12 cellular contexts compared by ENCODE assay signal in genomic region chr13:110305001-110305400, GRCh38. TPM values are rescaled to one million over a fixed set of nuclear protein-coding genes. Genes with fewer than 3 reads are reported as not detected.
A peak's percentile ranks its signal among the peaks of the same experiment; 100 is the strongest.
DNase-seq lines count a peak whose midpoint lies in the region; ATAC-seq and TF ChIP-seq lines count a peak whose summit lies in the region.
"Had no signal": no experiment of that assay in that cellular context is flagged by ENCODE, and none has a peak within 500 bp of the region (broad histone marks: within the 10 kb centered on the region; RNA-seq: fewer than 3 reads in every experiment).

No MANE protein-coding gene starts in this region.

- H3K27me3 Mint-ChIP-seq in neural progenitor cell (ENCODE audit: insufficient read depth, low read depth) = peaks cover 9% of the 10 kb centered on the region

- H2AFZ ChIP-seq in fibroblast of lung (ENCODE audit: low read length) = no peak overlapping the region
- H2AFZ ChIP-seq in neural progenitor cell (replicated peaks) = no peak overlapping the region

- WGBS in heart left ventricle, 4 donors = 30 to 46% (median 44%) methylated on average over 4 of the region's 4 CpGs

- no peaks in the 10 kb centered on the region for H3K9me3 ChIP-seq in heart left ventricle
- H3K9me3 ChIP-seq in fibroblast of lung (ENCODE audit: control insufficient read depth, insufficient read depth, low read depth, low read length) = no peaks in the 10 kb centered on the region
- H3K9me3 ChIP-seq in neural progenitor cell (ENCODE audit: low read depth) = no peaks in the 10 kb centered on the region
- H3K9me3 ChIP-seq in upper lobe of right lung = no peaks in the 10 kb centered on the region
- H3K9me3 ChIP-seq: pancreas had no signal

- H4K20me1 ChIP-seq in fibroblast of lung (ENCODE audit: control insufficient read depth, extremely low read depth, insufficient read depth, low read length) (no peaks in the 10 kb centered on the region), neural progenitor cell (ENCODE audit: low read depth) (peaks cover 27% of the 10 kb centered on the region)

- H3K36me3 ChIP-seq in heart left ventricle = peaks cover 0 to 10% (median 0%) of the 10 kb centered on the region in 9 donors
- no peaks in the 10 kb centered on the region for H3K36me3 ChIP-seq in fibroblast of lung (ENCODE audit: control insufficient read depth, insufficient read depth, low read length)
- H3K36me3 ChIP-seq in neural progenitor cell = no peaks in the 10 kb centered on the region
- H3K36me3 ChIP-seq in upper lobe of right lung = no peaks in the 10 kb centered on the region
- H3K36me3 ChIP-seq: pancreas had no signal

- DNase-seq in heart left ventricle = peak in 1 of 5 donors; percentile 5
- DNase-seq in left ventricle myocardium superior = no peak
- no peak for DNase-seq in fibroblast of lung (ENCODE audit: low read depth in 2 of 2)
- DNase-seq in neural progenitor cell (ENCODE audit: low spot score) = no peak
- DNase-seq in upper lobe of right lung = no peak
- no peak for DNase-seq in stimulated activated CD4-positive, alpha-beta T cell treated with anti-CD3 and anti-CD28 coated beads, Interleukin-12 subunit alpha, Interleukin-12 subunit beta, amount 100 ng/mL, for 4 hours
- DNase-seq: activated CD4-positive, alpha-beta T cell treated with anti-CD3 and anti-CD28 coated beads, Interleukin-2, amount 10 ng/mL, durations not matched to agents 24 days and 14 days; effector memory CD4-positive, alpha-beta T cell; pancreas had no signal

- TF ChIP-seq CTCF in heart left ventricle (IDR thresholded peaks at IDR 0.05) (no peak), fibroblast of lung (conservative IDR thresholded peaks at IDR 0.05 in 1 of 2, IDR thresholded peaks at IDR 0.05 in 1 of 2; ENCODE audit: low read depth in 1 of 2, low read length in 2 of 2) (no peak), neural progenitor cell (IDR thresholded peaks at IDR 0.05) (no peak), upper lobe of right lung (IDR thresholded peaks at IDR 0.05) (no peak)

- H3K27ac ChIP-seq in heart left ventricle (peak overlapping the region; percentile 0 to 99 (median 96)), fibroblast of lung (ENCODE audit: insufficient read depth, low read length) (peak overlapping the region; percentile 73), neural progenitor cell (no peak overlapping the region), upper lobe of right lung (no peak overlapping the region)

- peaks cover 0 to 31% (median 0%) of the 10 kb centered on the region in 9 donors for H3K27me3 ChIP-seq in heart left ventricle
- H3K27me3 ChIP-seq in fibroblast of lung (ENCODE audit: control insufficient read depth, insufficient read depth, low read length) = no peaks in the 10 kb centered on the region
- no peaks in the 10 kb centered on the region for H3K27me3 ChIP-seq in neural progenitor cell
- peaks cover 14% of the 10 kb centered on the region for H3K27me3 ChIP-seq in upper lobe of right lung

- H3K4me1 Mint-ChIP-seq in neural progenitor cell = peaks cover 58% of the 10 kb centered on the region

- peaks cover 16% of the 10 kb centered on the region for H3F3A ChIP-seq in neural progenitor cell (ENCODE audit: low read depth)

- H3K79me2 ChIP-seq in fibroblast of lung (ENCODE audit: control insufficient read depth, insufficient read depth, low read length) (peaks cover 82% of the 10 kb centered on the region), neural progenitor cell (ENCODE audit: low read depth) (peaks cover 79% of the 10 kb centered on the region)

- H3K9ac ChIP-seq in fibroblast of lung (ENCODE audit: insufficient read depth, low read length) (peak overlapping the region; percentile 95), neural progenitor cell (no peak overlapping the region)

- TF ChIP-seq POLR2A in heart left ventricle (IDR thresholded peaks at IDR 0.05) = no peak

- peaks cover 13% of the 10 kb centered on the region for H3K36me3 Mint-ChIP-seq in neural progenitor cell
- H3K36me3 Mint-ChIP-seq: activated naive CD4-positive, alpha-beta T cell treated with anti-CD3 and anti-CD28 coated beads, Interleukin-2, amount 50 U/mL, for 24 hours had no signal

- H3K4me1 ChIP-seq in heart left ventricle (peaks cover 7 to 75% (median 61%) of the 10 kb centered on the region in 12 donors), fibroblast of lung (ENCODE audit: control insufficient read depth, extremely low read depth, insufficient read depth, low read length) (peaks cover 24% of the 10 kb centered on the region), neural progenitor cell (peaks cover 35% of the 10 kb centered on the region), upper lobe of right lung (peaks cover 29% of the 10 kb centered on the region)
- H3K4me1 ChIP-seq: pancreas had no signal

- no peak overlapping the region for H3K27ac Mint-ChIP-seq in neural progenitor cell
- H3K27ac Mint-ChIP-seq: activated CD4-positive, alpha-beta T cell treated with anti-CD3 and anti-CD28 coated beads, Interleukin-2, amount 10 ng/mL, durations not matched to agents 24 days and 14 days; activated naive CD4-positive, alpha-beta T cell treated with anti-CD3 and anti-CD28 coated beads, Interleukin-2, amount 50 U/mL, for 24 hours had no signal

- intact Hi-C loops in heart left ventricle (cut with DNase I) (loop anchor here (5.0 to 10.0 kb wide), 11 partner anchors 33 to 112 kb away; no protein-coding TSS in a partner anchor), left ventricle myocardium superior (cut with micrococcal nuclease) (loop anchor here (10.0 kb wide), 2 partner anchors 70 to 110 kb away; no protein-coding TSS in a partner anchor), upper lobe of right lung (cut with DNase I) (loop anchor here (10.0 kb wide), 1 partner anchor 80 kb away; no protein-coding TSS in a partner anchor)

- peak overlapping the region; percentile 54 for H3K4me3 Mint-ChIP-seq in neural progenitor cell
- H3K4me3 Mint-ChIP-seq: activated CD4-positive, alpha-beta T cell treated with anti-CD3 and anti-CD28 coated beads, Interleukin-2, amount 10 ng/mL, durations not matched to agents 24 days and 14 days; activated naive CD4-positive, alpha-beta T cell treated with anti-CD3 and anti-CD28 coated beads, Interleukin-2, amount 50 U/mL, for 24 hours had no signal

- ATAC-seq in heart left ventricle = no peak
- no peak for ATAC-seq in left ventricle myocardium superior
- no peak for ATAC-seq in upper lobe of right lung
- ATAC-seq in HG02981 (IDR thresholded peaks at IDR 0.05; ENCODE audit: unreplicated experiment) = no peak
- ATAC-seq in HG03108 (IDR thresholded peaks at IDR 0.05; ENCODE audit: unreplicated experiment) = no peak
- ATAC-seq: pancreas had no signal

- H3K4me3 ChIP-seq in heart left ventricle (peak overlapping the region; percentile 67 to 99 (median 87)), fibroblast of lung (replicated peaks in 1 of 4; ENCODE audit: control extremely low read depth in 1 of 4, insufficient read depth in 1 of 4, low read depth in 3 of 4, low read length in 4 of 4) (peak overlapping the region; percentile 50 to 66 (median 54)), neural progenitor cell (peak overlapping the region; percentile 94), upper lobe of right lung (peak overlapping the region; percentile 71)

- peaks cover 2% of the 10 kb centered on the region for H3K9me3 Mint-ChIP-seq in neural progenitor cell
- H3K9me3 Mint-ChIP-seq: activated CD4-positive, alpha-beta T cell treated with anti-CD3 and anti-CD28 coated beads, Interleukin-2, amount 10 ng/mL, durations not matched to agents 24 days and 14 days; activated naive CD4-positive, alpha-beta T cell treated with anti-CD3 and anti-CD28 coated beads, Interleukin-2, amount 50 U/mL, for 24 hours had no signal

- H3K4me2 ChIP-seq in fibroblast of lung (ENCODE audit: extremely low read depth, insufficient read depth, low read length) (peak overlapping the region; percentile 28), neural progenitor cell (peak overlapping the region; percentile 88)

RNA-seq across cellular contexts. Expression of gene COL4A1, which starts 2.0 kb away (rescaled TPM):
- total RNA-seq in heart left ventricle = 100 to 1,000 TPM in 8 of 9 donors, 10 to 100 TPM in 1; 91.9 to 428 (median 184) TPM
- polyA plus RNA-seq in heart left ventricle = 100 to 1,000 TPM in 1 of 2 donors, 10 to 100 TPM in 1; 52.6 to 194 TPM
- total RNA-seq in left ventricle myocardium superior = 119 TPM
- total RNA-seq in fibroblast of lung = 34.0 and 57.5 TPM in 2 replicates
- polyA plus RNA-seq in fibroblast of lung = 18.4 and 607 TPM in 2 replicates
- polyA plus RNA-seq in fibroblast of lung (2012) = 19.5 and 691 TPM in 2 replicates
- polyA minus RNA-seq in fibroblast of lung (ENCODE audit: low replicate concordance) = 30.9 and 567 TPM in 2 replicates
- 105 and 120 TPM in 2 replicates for total RNA-seq in neural progenitor cell (ENCODE audit: low replicate concordance)
- 242 TPM for total RNA-seq in upper lobe of right lung
- total RNA-seq: activated CD4-positive, alpha-beta T cell treated with anti-CD3 and anti-CD28 coated beads, Interleukin-2, amount 10 ng/mL, durations not matched to agents 24 days and 14 days had no signal

RNA-seq across cellular contexts. Expression of gene COL4A2, which starts 2.1 kb away (rescaled TPM):
- total RNA-seq in heart left ventricle (100 to 1,000 TPM in 8 of 9 donors, 10 to 100 TPM in 1; 94.0 to 377 (median 166) TPM), left ventricle myocardium superior (126 TPM), fibroblast of lung (93.1 and 123 TPM in 2 replicates), neural progenitor cell (ENCODE audit: low replicate concordance) (73.6 and 139 TPM in 2 replicates), upper lobe of right lung (273 TPM)
- polyA plus RNA-seq in heart left ventricle (100 to 1,000 TPM in 1 of 2 donors, 10 to 100 TPM in 1; 92.4 to 220 TPM), fibroblast of lung (43.8 and 463 TPM in 2 replicates)
- polyA plus RNA-seq in fibroblast of lung (2012) = 52.1 and 712 TPM in 2 replicates
- polyA minus RNA-seq in fibroblast of lung (ENCODE audit: low replicate concordance) = 56.9 and 841 TPM in 2 replicates
- total RNA-seq: activated CD4-positive, alpha-beta T cell treated with anti-CD3 and anti-CD28 coated beads, Interleukin-2, amount 10 ng/mL, durations not matched to agents 24 days and 14 days had no signal

Comparison
In these comparisons a context has a peak if more than half of its experiments do, and no peak if none do; other contexts are left out.
1. H3K27ac ChIP-seq: peak in heart left ventricle (12 of 12) and fibroblast of lung (single experiment); none in neural progenitor cell (single experiment) and upper lobe of right lung (single experiment).
2. Peak in every context shown above with its lines, with median percentiles within 50 percentile points of each other: H3K4me3 ChIP-seq.